In genomic region chrX:145673851-145674250, GRCh38 we compare ENCODE assay signal across 4 cellular contexts.
"Had no signal": no experiment of that assay in that cellular context is flagged by ENCODE, and none has a peak within 500 bp of the region (broad histone marks: within the 10 kb centered on the region; RNA-seq: fewer than 3 reads in every experiment).

No MANE protein-coding gene starts in this region.

- DNase-seq: GM23248, GOT3, H7, HFFc6 had no signal
